ENCODE assay signal across 21 cellular contexts in genomic region chr5:42572313-42572712, GRCh38.
DNase-seq lines count a peak whose midpoint lies in the region; ATAC-seq, FAIRE-seq and TF ChIP-seq lines count a peak whose summit lies in the region.
"Had no signal": no experiment of that assay in that cellular context is flagged by ENCODE, and none has a peak within 500 bp of the region (broad histone marks: within the 10 kb centered on the region; RNA-seq: fewer than 3 reads in every experiment).

No MANE protein-coding gene starts in this region.

- peaks cover 50% of the 10 kb centered on the region for H3K4me1 ChIP-seq in psoas muscle
- H3K4me1 ChIP-seq: A549, HAP-1 had no signal

- H3K36me3 ChIP-seq in psoas muscle (ENCODE audit: insufficient read depth in 1 of 2, low read depth in 1 of 2), result peaks cover 0 to 3% of the 10 kb centered on the region in 2 donors
- H3K36me3 ChIP-seq: HAP-1 had no signal

- intact Hi-C loops in psoas muscle (cut with DNase I), result no loop called here

- no peak overlapping the region for H3K4me3 ChIP-seq in choroid plexus epithelial cell (ENCODE audit: low read depth, low read length)
- H3K4me3 ChIP-seq in psoas muscle, result no peak overlapping the region
- H3K4me3 ChIP-seq: A549, GM23248, HAP-1, K562 had no signal

- WGBS in psoas muscle, 3 donors, result 38 to 56% (median 39%) methylated on average over 3 of the region's 3 CpGs

- H3K27me3 ChIP-seq in psoas muscle (ENCODE audit: insufficient read depth in 3 of 3, low read length in 2 of 3), result no peaks in the 10 kb centered on the region

- FAIRE-seq in urothelium cell line (lab: Jason Lieb, UNC), result peak; percentile 13
- FAIRE-seq: A549, GM12891, GM18507, K562 had no signal

- H3K9me3 ChIP-seq in psoas muscle, result no peaks in the 10 kb centered on the region
- H3K9me3 ChIP-seq: A549, HAP-1 had no signal

- peak overlapping the region; percentile 41 for H3K27ac ChIP-seq in psoas muscle
- H3K27ac ChIP-seq: A549, C4-2B, GM23248, HL-60 had no signal

- DNase-seq in choroid plexus epithelial cell (ENCODE audit: low read depth), result peak; percentile 19
- peak; percentile 21 for DNase-seq in left kidney (ENCODE audit: low read depth, low spot score)
- no peak for DNase-seq in psoas muscle
- DNase-seq in urothelium cell line (ENCODE audit: low spot score), result no peak
- DNase-seq in KG1 (lab: John Stamatoyannopoulos, UW), result no peak
- DNase-seq in NCI-H2107 (lab: John Stamatoyannopoulos, UW), result no peak
- DNase-seq: AML-193; CD4-positive, alpha-beta T cell; DMS153; DND-41; EL; GM23248; IMR-90 had no signal

- TF ChIP-seq CTCF in choroid plexus epithelial cell (conservative IDR thresholded peaks at IDR 0.05; ENCODE audit: low read depth, low read length) (no peak), psoas muscle (IDR thresholded peaks at IDR 0.05) (no peak)

- ATAC-seq in psoas muscle, result peak; percentile 62 to 67 (median 63)
- ATAC-seq in GM18502 (IDR thresholded peaks at IDR 0.05; ENCODE audit: poor library complexity, unreplicated experiment), result no peak
- ATAC-seq: A549, K562 had no signal

Comparison
In these comparisons a context has a peak if more than half of its experiments do, and no peak if none do; other contexts are left out.
1. DNase-seq: peak in choroid plexus epithelial cell (single experiment) and left kidney (single experiment); none in psoas muscle (0 of 2), urothelium cell line (single experiment), KG1 (single experiment) and NCI-H2107 (single experiment).